In genomic region chr19:17125728-17126677, GRCh38 we compare ENCODE assay signal across 1 cellular context.
A peak's percentile ranks its signal among the peaks of the same experiment; 100 is the strongest.
TF ChIP-seq lines count a peak whose summit lies in the region.

No MANE protein-coding gene starts in this region.

TF ChIP-seq in GM12878, 131 proteins besides CTCF, POLR2A, EP300 and RAD21 (continued from another document and continues in another):
- TF ChIP-seq, protein P1, sequence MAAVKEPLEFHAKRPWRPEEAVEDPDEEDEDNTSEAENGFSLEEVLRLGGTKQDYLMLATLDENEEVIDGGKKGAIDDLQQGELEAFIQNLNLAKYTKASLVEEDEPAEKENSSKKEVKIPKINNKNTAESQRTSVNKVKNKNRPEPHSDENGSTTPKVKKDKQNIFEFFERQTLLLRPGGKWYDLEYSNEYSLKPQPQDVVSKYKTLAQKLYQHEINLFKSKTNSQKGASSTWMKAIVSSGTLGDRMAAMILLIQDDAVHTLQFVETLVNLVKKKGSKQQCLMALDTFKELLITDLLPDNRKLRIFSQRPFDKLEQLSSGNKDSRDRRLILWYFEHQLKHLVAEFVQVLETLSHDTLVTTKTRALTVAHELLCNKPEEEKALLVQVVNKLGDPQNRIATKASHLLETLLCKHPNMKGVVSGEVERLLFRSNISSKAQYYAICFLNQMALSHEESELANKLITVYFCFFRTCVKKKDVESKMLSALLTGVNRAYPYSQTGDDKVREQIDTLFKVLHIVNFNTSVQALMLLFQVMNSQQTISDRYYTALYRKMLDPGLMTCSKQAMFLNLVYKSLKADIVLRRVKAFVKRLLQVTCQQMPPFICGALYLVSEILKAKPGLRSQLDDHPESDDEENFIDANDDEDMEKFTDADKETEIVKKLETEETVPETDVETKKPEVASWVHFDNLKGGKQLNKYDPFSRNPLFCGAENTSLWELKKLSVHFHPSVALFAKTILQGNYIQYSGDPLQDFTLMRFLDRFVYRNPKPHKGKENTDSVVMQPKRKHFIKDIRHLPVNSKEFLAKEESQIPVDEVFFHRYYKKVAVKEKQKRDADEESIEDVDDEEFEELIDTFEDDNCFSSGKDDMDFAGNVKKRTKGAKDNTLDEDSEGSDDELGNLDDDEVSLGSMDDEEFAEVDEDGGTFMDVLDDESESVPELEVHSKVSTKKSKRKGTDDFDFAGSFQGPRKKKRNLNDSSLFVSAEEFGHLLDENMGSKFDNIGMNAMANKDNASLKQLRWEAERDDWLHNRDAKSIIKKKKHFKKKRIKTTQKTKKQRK (IDR thresholded peaks at IDR 0.05; ENCODE audit: low read depth, low read length) = no peak
- TF ChIP-seq ZZZ3 (IDR thresholded peaks at IDR 0.05; ENCODE audit: control insufficient read depth, insufficient read length, low read depth) (no peak), CHD1 (IDR thresholded peaks at IDR 0.05; ENCODE audit: low read depth, low read length) (no peak), SMAD5 (IDR thresholded peaks at IDR 0.05; ENCODE audit: low read depth) (peak; percentile 4; the same call in 1 of the 2 replicates), SMC3 (IDR thresholded peaks at IDR 0.05; ENCODE audit: borderline replicate concordance, low read length) (no peak; the same call in 1 of the 2 replicates), HDAC2 (IDR thresholded peaks at IDR 0.05) (no peak), TAF1 (IDR thresholded peaks at IDR 0.05; ENCODE audit: borderline replicate concordance, low read depth, low read length) (peak; percentile 17; the same call in 1 of the 2 replicates), DPF2 (IDR thresholded peaks at IDR 0.05) (peak; percentile 91; the same call in 1 of the 2 replicates), MXI1 (IDR thresholded peaks at IDR 0.05; ENCODE audit: low read depth, low read length) (peak; percentile 4; the same call in 1 of the 2 replicates), KDM1A (IDR thresholded peaks at IDR 0.05; ENCODE audit: borderline replicate concordance) (no peak), KLF5 (IDR thresholded peaks at IDR 0.05; ENCODE audit: partially characterized antibody) (peak; percentile 64), POLR2AphosphoS2 (IDR thresholded peaks at IDR 0.05; ENCODE audit: low read depth, low read length) (peak; percentile 84; the same call in 1 of the 2 replicates), RUNX3 (IDR thresholded peaks at IDR 0.05; ENCODE audit: low read length) (peak; percentile 68), PKNOX1 (IDR thresholded peaks at IDR 0.05) (peak; percentile 71; the same call in 1 of the 2 replicates), SRF (IDR thresholded peaks at IDR 0.05; ENCODE audit: low read depth in 2 of 2, low read length in 2 of 2) (no peak), ELK1 (IDR thresholded peaks at IDR 0.05; ENCODE audit: low read depth, low read length) (no peak), WRNIP1 (IDR thresholded peaks at IDR 0.05; ENCODE audit: borderline replicate concordance, low read depth, low read length) (no peak), MTA2 (IDR thresholded peaks at IDR 0.05; ENCODE audit: low read depth) (peak; percentile 61), SUZ12 (IDR thresholded peaks at IDR 0.05; ENCODE audit: unreplicated experiment) (no peak), RB1 (IDR thresholded peaks at IDR 0.05; ENCODE audit: borderline replicate concordance) (no peak), PRDM15 (CRISPR knock-in tag; IDR thresholded peaks at IDR 0.05) (no peak), CEBPB (IDR thresholded peaks at IDR 0.05; ENCODE audit: borderline replicate concordance in 1 of 2, low read depth in 2 of 2, low read length in 2 of 2) (no peak), BHLHE40 (IDR thresholded peaks at IDR 0.05; ENCODE audit: borderline replicate concordance in 1 of 2, low read depth in 2 of 2, low read length in 1 of 2) (peak; percentile 93 to 97), MLLT1 (IDR thresholded peaks at IDR 0.05) (peak; percentile 70), MEF2B (IDR thresholded peaks at IDR 0.05; ENCODE audit: partially characterized antibody, poor library complexity, severe bottlenecking) (peak; percentile 99), SKIL (IDR thresholded peaks at IDR 0.05; ENCODE audit: low read depth, poor library complexity, severe bottlenecking) (peak; percentile 84), ZBED1 (IDR thresholded peaks at IDR 0.05; ENCODE audit: borderline replicate concordance) (peak; percentile 67; the same call in 1 of the 2 replicates), BACH1 (IDR thresholded peaks at IDR 0.05; ENCODE audit: borderline replicate concordance) (no peak), BCL11A (IDR thresholded peaks at IDR 0.05; ENCODE audit: low read depth, low read length) (peak; percentile 78), HDGF (IDR thresholded peaks at IDR 0.05) (peak; percentile 97), ZNF384 (IDR thresholded peaks at IDR 0.05; ENCODE audit: borderline replicate concordance, low read depth, low read length) (peak; percentile 69; the same call in 1 of the 2 replicates), EZH2 (IDR thresholded peaks at IDR 0.05; ENCODE audit: borderline replicate concordance, control insufficient read depth, low read depth, low read length) (no peak), USF2 (IDR thresholded peaks at IDR 0.05; ENCODE audit: borderline replicate concordance, low read depth, low read length) (peak; percentile 76), JUNB (IDR thresholded peaks at IDR 0.05) (peak; percentile 40), BRCA1 (IDR thresholded peaks at IDR 0.05; ENCODE audit: low read depth, low read length) (no peak), ZNF24 (IDR thresholded peaks at IDR 0.05) (no peak), CBFB (IDR thresholded peaks at IDR 0.05; ENCODE audit: low read depth) (no peak; the same call in 1 of the 2 replicates), RCOR1 (conservative IDR thresholded peaks at IDR 0.05; ENCODE audit: low read depth, low read length) (no peak), FOS (IDR thresholded peaks at IDR 0.05; ENCODE audit: borderline replicate concordance, extremely low read depth, insufficient read length) (no peak), IRF4 (IDR thresholded peaks at IDR 0.05; ENCODE audit: low read depth, low read length) (no peak; the same call in 1 of the 2 replicates)
- TF ChIP-seq, protein P2, sequence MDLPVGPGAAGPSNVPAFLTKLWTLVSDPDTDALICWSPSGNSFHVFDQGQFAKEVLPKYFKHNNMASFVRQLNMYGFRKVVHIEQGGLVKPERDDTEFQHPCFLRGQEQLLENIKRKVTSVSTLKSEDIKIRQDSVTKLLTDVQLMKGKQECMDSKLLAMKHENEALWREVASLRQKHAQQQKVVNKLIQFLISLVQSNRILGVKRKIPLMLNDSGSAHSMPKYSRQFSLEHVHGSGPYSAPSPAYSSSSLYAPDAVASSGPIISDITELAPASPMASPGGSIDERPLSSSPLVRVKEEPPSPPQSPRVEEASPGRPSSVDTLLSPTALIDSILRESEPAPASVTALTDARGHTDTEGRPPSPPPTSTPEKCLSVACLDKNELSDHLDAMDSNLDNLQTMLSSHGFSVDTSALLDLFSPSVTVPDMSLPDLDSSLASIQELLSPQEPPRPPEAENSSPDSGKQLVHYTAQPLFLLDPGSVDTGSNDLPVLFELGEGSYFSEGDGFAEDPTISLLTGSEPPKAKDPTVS (IDR thresholded peaks at IDR 0.05; ENCODE audit: low read depth, low read length) = no peak
- TF ChIP-seq, protein P3, sequence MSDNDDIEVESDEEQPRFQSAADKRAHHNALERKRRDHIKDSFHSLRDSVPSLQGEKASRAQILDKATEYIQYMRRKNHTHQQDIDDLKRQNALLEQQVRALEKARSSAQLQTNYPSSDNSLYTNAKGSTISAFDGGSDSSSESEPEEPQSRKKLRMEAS (IDR thresholded peaks at IDR 0.05; ENCODE audit: low read depth, low read length) = peak; percentile 60
- TF ChIP-seq, protein P4, sequence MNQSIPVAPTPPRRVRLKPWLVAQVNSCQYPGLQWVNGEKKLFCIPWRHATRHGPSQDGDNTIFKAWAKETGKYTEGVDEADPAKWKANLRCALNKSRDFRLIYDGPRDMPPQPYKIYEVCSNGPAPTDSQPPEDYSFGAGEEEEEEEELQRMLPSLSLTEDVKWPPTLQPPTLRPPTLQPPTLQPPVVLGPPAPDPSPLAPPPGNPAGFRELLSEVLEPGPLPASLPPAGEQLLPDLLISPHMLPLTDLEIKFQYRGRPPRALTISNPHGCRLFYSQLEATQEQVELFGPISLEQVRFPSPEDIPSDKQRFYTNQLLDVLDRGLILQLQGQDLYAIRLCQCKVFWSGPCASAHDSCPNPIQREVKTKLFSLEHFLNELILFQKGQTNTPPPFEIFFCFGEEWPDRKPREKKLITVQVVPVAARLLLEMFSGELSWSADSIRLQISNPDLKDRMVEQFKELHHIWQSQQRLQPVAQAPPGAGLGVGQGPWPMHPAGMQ (IDR thresholded peaks at IDR 0.05; ENCODE audit: borderline replicate concordance) = no peak
- TF ChIP-seq, protein P5, sequence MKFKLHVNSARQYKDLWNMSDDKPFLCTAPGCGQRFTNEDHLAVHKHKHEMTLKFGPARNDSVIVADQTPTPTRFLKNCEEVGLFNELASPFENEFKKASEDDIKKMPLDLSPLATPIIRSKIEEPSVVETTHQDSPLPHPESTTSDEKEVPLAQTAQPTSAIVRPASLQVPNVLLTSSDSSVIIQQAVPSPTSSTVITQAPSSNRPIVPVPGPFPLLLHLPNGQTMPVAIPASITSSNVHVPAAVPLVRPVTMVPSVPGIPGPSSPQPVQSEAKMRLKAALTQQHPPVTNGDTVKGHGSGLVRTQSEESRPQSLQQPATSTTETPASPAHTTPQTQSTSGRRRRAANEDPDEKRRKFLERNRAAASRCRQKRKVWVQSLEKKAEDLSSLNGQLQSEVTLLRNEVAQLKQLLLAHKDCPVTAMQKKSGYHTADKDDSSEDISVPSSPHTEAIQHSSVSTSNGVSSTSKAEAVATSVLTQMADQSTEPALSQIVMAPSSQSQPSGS (IDR thresholded peaks at IDR 0.05; ENCODE audit: low read length) = peak; percentile 85
